ENCODE assay signal across 8 cellular contexts in genomic region chr17:21375757-21376584, GRCh38. TPM values are rescaled to one million over a fixed set of nuclear protein-coding genes. Genes with fewer than 3 reads are reported as not detected.
DNase-seq lines count a peak whose midpoint lies in the region; ATAC-seq and TF ChIP-seq lines count a peak whose summit lies in the region.

TSS of gene KCNJ12 (plus strand) at chr17:21376357. CDS start at chr17:21415343, 38,986 bp downstream.

- peak within 1 kb of the TSS; percentile 76 for H3K27ac ChIP-seq in VCaP
- peak within 1 kb of the TSS; percentile 86 for H3K27ac ChIP-seq in left ventricle myocardium inferior (replicated peaks)

- peaks cover 54% of the 10 kb centered on the region for H3K27me3 Mint-ChIP-seq in progenitor cell of endocrine pancreas

- H3K9me3 ChIP-seq in ES-I3 (ENCODE audit: control insufficient read depth, insufficient read depth, low read length) (no peaks in the 10 kb centered on the region), left ventricle myocardium inferior (replicated peaks) (no peaks in the 10 kb centered on the region)

- H3K4me3 ChIP-seq in left ventricle myocardium inferior = peak within 1 kb of the TSS; percentile 77

- peak; percentile 52 for DNase-seq in left ventricle myocardium inferior
- no peak for DNase-seq in progenitor cell of endocrine pancreas (ENCODE audit: low spot score, unreplicated experiment)
- DNase-seq in NCI-H345 treated with DMSO at 0.1 percent for 48 hours (lab: John Stamatoyannopoulos, UW; ENCODE audit: unreplicated experiment) = no peak
- DNase-seq in stimulated activated CD4-positive, alpha-beta T cell treated with anti-CD3 and anti-CD28 coated beads, Interleukin-4, amount 100 ng/mL, for 1 hour = no peak
- no peak for DNase-seq in NCI-H2081 treated with DMSO at 0.1 percent for 48 hours (lab: John Stamatoyannopoulos, UW)

- TF ChIP-seq CTCF in VCaP (conservative IDR thresholded peaks at IDR 0.05) = no peak
- no peak for TF ChIP-seq CTCF in left ventricle myocardium inferior (IDR thresholded peaks at IDR 0.05; ENCODE audit: borderline replicate concordance)
- TF ChIP-seq CTCF in progenitor cell of endocrine pancreas (IDR thresholded peaks at IDR 0.05; ENCODE audit: unreplicated experiment) = no peak

- peak within 1 kb of the TSS; percentile 58 for H3K4me3 Mint-ChIP-seq in progenitor cell of endocrine pancreas (ENCODE audit: low read depth)

- H3K36me3 ChIP-seq in ES-I3 (ENCODE audit: insufficient read depth, low read length) (no peaks in the 10 kb centered on the region), left ventricle myocardium inferior (no peaks in the 10 kb centered on the region)

- H3K27me3 ChIP-seq in left ventricle myocardium inferior (ENCODE audit: low read depth) = peaks cover 22% of the 10 kb centered on the region

- H3K36me3 Mint-ChIP-seq in progenitor cell of endocrine pancreas (ENCODE audit: insufficient read depth) = no peaks in the 10 kb centered on the region

- H3K4me1 ChIP-seq in ES-I3 (ENCODE audit: insufficient read depth, low read length) (no peaks in the 10 kb centered on the region; the same call in 1 of the 2 replicates), left ventricle myocardium inferior (peaks cover 66% of the 10 kb centered on the region)

- H3K4me1 Mint-ChIP-seq in progenitor cell of endocrine pancreas (ENCODE audit: low read depth) = peaks cover 2% of the 10 kb centered on the region

- no peak for ATAC-seq in GM21515 (IDR thresholded peaks at IDR 0.05; ENCODE audit: unreplicated experiment)

- H3K27ac Mint-ChIP-seq in progenitor cell of endocrine pancreas = no peak within 1 kb of the TSS

- no peaks in the 10 kb centered on the region for H3K9me3 Mint-ChIP-seq in progenitor cell of endocrine pancreas (ENCODE audit: low read depth)

- H3K9ac ChIP-seq in ES-I3 (ENCODE audit: low read depth, low read length) = peak within 1 kb of the TSS; percentile 78; the same call in 1 of the 2 replicates

- intact Hi-C loops in left ventricle myocardium inferior (cut with micrococcal nuclease) = no loop called here

RNA-seq across cellular contexts. Expression of gene KCNJ12, which starts in this region (rescaled TPM):
- total RNA-seq in left ventricle myocardium inferior (12.3 TPM), progenitor cell of endocrine pancreas (0.10 and 0.29 TPM in 2 replicates)

Comparison
In these comparisons a context has a peak if more than half of its experiments do, and no peak if none do; other contexts are left out.
1. RNA of gene KCNJ12 (total RNA-seq): 12.3 TPM in left ventricle myocardium inferior (single experiment); 0.10 to 0.29 TPM in progenitor cell of endocrine pancreas; every median in the first group is over 10 times any median in the second.